Comparison of ENCODE assay signal across 1 cellular context in genomic region chr6:36131517-36132220, GRCh38.
TF ChIP-seq lines count a peak whose summit lies in the region.

No MANE protein-coding gene starts in this region.

TF ChIP-seq in K562, 482 proteins besides CTCF, POLR2A, EP300 and RAD21 (continued from another document and continues in another):
- no peak for TF ChIP-seq CBX8 (IDR thresholded peaks at IDR 0.05; ENCODE audit: borderline replicate concordance, extremely low read depth, low read depth, low read length, poor library complexity, severe bottlenecking)
- no peak for TF ChIP-seq ZBTB26 (CRISPR knock-in tag; IDR thresholded peaks at IDR 0.05)
- no peak for TF ChIP-seq PTTG1 (tag; IDR thresholded peaks at IDR 0.05; ENCODE audit: low read depth)
- TF ChIP-seq GTF3C2 (IDR thresholded peaks at IDR 0.05; ENCODE audit: borderline replicate concordance, extremely low read depth, insufficient read length): no peak
- TF ChIP-seq CEBPZ (IDR thresholded peaks at IDR 0.05; ENCODE audit: borderline replicate concordance, low read depth, low read length): no peak
- no peak for TF ChIP-seq NFRKB (IDR thresholded peaks at IDR 0.05; ENCODE audit: low read depth)
- peak; percentile 87; the same call in 1 of the 2 replicates for TF ChIP-seq ZNF589 (CRISPR knock-in tag; IDR thresholded peaks at IDR 0.05; ENCODE audit: low read depth)
- no peak for TF ChIP-seq CSDE1 (IDR thresholded peaks at IDR 0.05)
- no peak for TF ChIP-seq ARID2 (IDR thresholded peaks at IDR 0.05)
- TF ChIP-seq MNT (conservative IDR thresholded peaks at IDR 0.05): 0 out of 4 replicates have a peak, but pooled peaks of 1 of the 2 experiments have one; percentile 60
- TF ChIP-seq DDX20 (tag; IDR thresholded peaks at IDR 0.05; ENCODE audit: low read depth): no peak
- TF ChIP-seq SFPQ (IDR thresholded peaks at IDR 0.05; ENCODE audit: low read depth, low read length): no peak
- no peak for TF ChIP-seq RBM14 (IDR thresholded peaks at IDR 0.05; ENCODE audit: borderline replicate concordance, insufficient read depth, low read depth, low read length)
- peak; percentile 47 for TF ChIP-seq VEZF1 (CRISPR knock-in tag; IDR thresholded peaks at IDR 0.05)
- peak in 1 of 2 experiments; percentile 37 for TF ChIP-seq E2F6 (IDR thresholded peaks at IDR 0.05; ENCODE audit: borderline replicate concordance in 1 of 2, extremely low read depth in 1 of 2, insufficient read depth in 1 of 2, insufficient read length in 1 of 2, low read depth in 1 of 2, low read length in 1 of 2, poor library complexity in 1 of 2, severe bottlenecking in 1 of 2)
- TF ChIP-seq CBFA2T2 (conservative IDR thresholded peaks at IDR 0.05): peak; percentile 72
- peak; percentile 98 for TF ChIP-seq HMBOX1 (IDR thresholded peaks at IDR 0.05)
- no peak for TF ChIP-seq ZNF696 (CRISPR knock-in tag; conservative IDR thresholded peaks at IDR 0.05)
- no peak for TF ChIP-seq SRSF7 (optimal IDR thresholded peaks at IDR 0.05; ENCODE audit: low read depth, low read length)
- TF ChIP-seq NCOA1 (IDR thresholded peaks at IDR 0.05; ENCODE audit: low read depth): no peak
- peak; percentile 28; the same call in 1 of the 2 replicates for TF ChIP-seq TOE1 (IDR thresholded peaks at IDR 0.05; ENCODE audit: borderline replicate concordance)
- no peak for TF ChIP-seq TOE1 (CRISPR knock-in tag; IDR thresholded peaks at IDR 0.05; ENCODE audit: borderline replicate concordance, low read depth)
- no peak for TF ChIP-seq NEUROD1 (IDR thresholded peaks at IDR 0.05; ENCODE audit: borderline replicate concordance, low read depth, low read length, partially characterized antibody)
- TF ChIP-seq ZNF263 (CRISPR knock-in tag; IDR thresholded peaks at IDR 0.05; ENCODE audit: borderline replicate concordance): no peak
- TF ChIP-seq TAL1 (IDR thresholded peaks at IDR 0.05): peak; percentile 19; the same call in 1 of the 2 replicates
- TF ChIP-seq NR2F6 (CRISPR knock-in tag; IDR thresholded peaks at IDR 0.05): no peak
- TF ChIP-seq ZNF134 (CRISPR knock-in tag; conservative IDR thresholded peaks at IDR 0.05): no peak
- no peak for TF ChIP-seq MEF2A (IDR thresholded peaks at IDR 0.05; ENCODE audit: control insufficient read depth, low read depth, low read length)
- no peak for TF ChIP-seq PBX2 (CRISPR knock-in tag; IDR thresholded peaks at IDR 0.05; ENCODE audit: low read depth)
- TF ChIP-seq PBX2 (tag; conservative IDR thresholded peaks at IDR 0.05; ENCODE audit: low read depth): peak; percentile 89
- no peak for TF ChIP-seq HMGXB4 (CRISPR knock-in tag; IDR thresholded peaks at IDR 0.05)
- peak; percentile 92 for TF ChIP-seq ETV1 (tag; conservative IDR thresholded peaks at IDR 0.05; ENCODE audit: low read depth)
- no peak for TF ChIP-seq CREB1 (IDR thresholded peaks at IDR 0.05)
- no peak for TF ChIP-seq CREB1 (CRISPR knock-in tag; IDR thresholded peaks at IDR 0.05)
- TF ChIP-seq XRCC3 (IDR thresholded peaks at IDR 0.05): no peak
- TF ChIP-seq COPS2 (conservative IDR thresholded peaks at IDR 0.05): no peak
- peak; percentile 100 for TF ChIP-seq KDM1A (IDR thresholded peaks at IDR 0.05)
